In the genomic region with DNA sequence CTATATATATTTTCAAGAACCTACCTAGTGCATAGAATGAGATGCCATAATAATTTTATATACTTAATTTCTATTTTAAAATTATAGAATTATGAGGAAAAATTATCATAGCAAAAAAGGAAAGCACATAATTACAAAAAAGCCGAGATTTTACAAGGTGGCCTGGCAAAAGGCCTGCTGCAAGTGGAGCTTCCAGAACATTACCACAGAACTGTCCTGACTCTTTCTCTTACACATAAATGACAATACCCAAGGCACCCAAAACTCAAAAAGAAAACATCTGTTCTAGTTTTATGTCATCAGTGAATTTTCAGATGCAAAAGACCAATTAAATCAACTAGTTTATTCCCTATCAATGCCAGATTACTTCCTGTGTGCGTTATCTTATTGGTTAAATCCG, we compare ENCODE assay signal across 28 cellular contexts.
"Had no signal": no experiment of that assay in that cellular context is flagged by ENCODE, and none has a peak within 500 bp of the region (broad histone marks: within the 10 kb centered on the region; RNA-seq: fewer than 3 reads in every experiment).

No MANE protein-coding gene starts in this region.

- H3K27me3 ChIP-seq: brain microvascular endothelial cell, SJSA1 had no signal

- H3K4me3 ChIP-seq: SJSA1 had no signal

- H3K9me3 ChIP-seq: SJSA1 had no signal

- DNase-seq: activated B cell treated with CpG ODN at 0.5 μM for 24 hours; activated CD4-positive, alpha-beta memory T cell treated with anti-CD3 and anti-CD28 coated beads, Interleukin-2, amount 10 ng/mL, durations not matched to agents 7 days and 5 days; activated CD4-positive, alpha-beta T cell treated with anti-CD3 and anti-CD28 coated beads for 1 hour; activated CD4-positive, alpha-beta T cell treated with anti-CD3 and anti-CD28 coated beads, Interleukin-2, amount 10 ng/mL, durations not matched to agents 7 days and 5 days; activated gamma-delta T cell; activated naive CD4-positive, alpha-beta T cell treated with anti-CD3 and anti-CD28 coated beads for 36 hours; activated T-cell treated with anti-CD3 and anti-CD28 coated beads for 4 hours; activated T-cell treated with anti-CD3 and anti-CD28 coated beads, Interleukin-2, amount 50 U/mL, for 48 hours; amygdala; brain microvascular endothelial cell; KG1; NCI-H1092; NCI-H1417; NCI-H2029; NCI-H2107; NCI-H2171 treated with DMSO at 0.1 percent for 48 hours; NCI-H226; NCI-H510A; NCI-H526 treated with DMSO at 0.1 percent for 48 hours; NK-92 treated with Interleukin-12 subunit alpha and Interleukin-12 subunit beta, amount 100 ng/mL, for 24 hours; OCI-M1; RPMI8226; SHP77; T-helper 17 cell; T-helper 9 cell had no signal

- ATAC-seq: activated T-helper 17 cell treated with anti-CD3 and anti-CD28 coated beads, Interleukin-2, amount 50 U/mL, for 72 hours; Panc1; T-helper 17 cell had no signal

- H3K27ac ChIP-seq: brain microvascular endothelial cell, SJSA1 had no signal

- H3K36me3 ChIP-seq: brain microvascular endothelial cell, SJSA1 had no signal
